ENCODE assay signal across 19 cellular contexts in the genomic region with DNA sequence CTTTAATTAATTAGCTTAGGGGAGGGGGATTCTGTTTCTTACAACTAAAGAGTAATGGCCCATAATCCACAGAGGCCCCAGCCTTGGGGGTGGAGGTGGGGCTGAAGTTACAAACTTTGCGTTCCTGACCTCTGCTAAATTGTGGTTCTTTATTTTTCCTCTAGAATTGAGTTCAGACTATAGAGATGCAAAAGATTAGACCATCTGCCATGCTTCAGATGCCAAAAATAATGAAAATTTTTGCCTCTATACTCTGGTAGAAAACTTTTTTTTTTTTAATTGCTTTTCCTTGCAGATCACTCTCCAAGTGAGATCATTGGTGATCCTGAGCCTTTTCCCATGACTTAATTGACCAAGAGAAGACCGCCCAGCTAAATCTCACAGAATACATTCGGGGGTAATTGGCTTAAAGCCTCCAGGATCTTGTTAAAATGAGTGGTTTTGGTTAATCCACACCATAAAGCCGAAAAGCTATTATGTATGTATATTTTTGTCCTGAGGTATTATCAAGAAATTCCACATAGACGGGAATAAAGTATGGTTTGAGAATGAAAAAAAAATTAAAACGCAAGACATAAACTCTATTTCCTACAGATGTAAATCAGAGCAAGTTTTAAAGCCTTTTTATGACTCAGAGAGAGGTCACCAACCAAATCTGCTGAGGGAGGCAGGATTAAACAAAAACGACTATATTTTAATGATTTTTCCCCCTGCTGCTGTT.
DNase-seq lines count a peak whose midpoint lies in the region; FAIRE-seq and TF ChIP-seq lines count a peak whose summit lies in the region.
"Had no signal": no experiment of that assay in that cellular context is flagged by ENCODE, and none has a peak within 500 bp of the region (broad histone marks: within the 10 kb centered on the region; RNA-seq: fewer than 3 reads in every experiment).

No MANE protein-coding gene starts in this region.

- H3K4me3 ChIP-seq in AG04450 (ENCODE audit: low read depth, low read length) (no peak overlapping the region), bronchial epithelial cell (ENCODE audit: low read depth, low read length) (no peak overlapping the region), mesenchymal stem cell (ENCODE audit: insufficient read depth in 1 of 2, low read depth in 1 of 2, low read length in 2 of 2) (no peak overlapping the region)
- H3K4me3 ChIP-seq: A549, ovary, SJSA1, upper lobe of right lung had no signal

- H3K4ac ChIP-seq in mesenchymal stem cell (ENCODE audit: low read depth in 1 of 2, low read length in 2 of 2), result no peak overlapping the region

- H2AFZ ChIP-seq in mesenchymal stem cell (ENCODE audit: low read depth, low read length), result no peak overlapping the region

- peaks cover 47% of the 10 kb centered on the region for H3K79me1 ChIP-seq in mesenchymal stem cell (replicated peaks; ENCODE audit: low read length, poor library complexity, severe bottlenecking)

- TF ChIP-seq CTCF in AG04450 (IDR thresholded peaks at IDR 0.05; ENCODE audit: low read depth, low read length) (no peak), bronchial epithelial cell (IDR thresholded peaks at IDR 0.05; ENCODE audit: insufficient read depth, low read length, severe bottlenecking) (no peak)

- peaks cover 3% of the 10 kb centered on the region for H3K36me3 ChIP-seq in bronchial epithelial cell (ENCODE audit: control insufficient read depth, insufficient read depth, low read length)
- peaks cover 9 to 32% of the 10 kb centered on the region in 2 experiments for H3K36me3 ChIP-seq in mesenchymal stem cell (ENCODE audit: control insufficient read depth in 1 of 2, insufficient read depth in 2 of 2, low read depth in 1 of 2, low read length in 2 of 2)
- H3K36me3 ChIP-seq: ovary, upper lobe of right lung had no signal

- DNase-seq in AG04450 (ENCODE audit: low read depth, low spot score), result no peak
- DNase-seq in LHCN-M2 (ENCODE audit: low read depth), result peak; percentile 56
- peak; percentile 18 for DNase-seq in bronchial epithelial cell (ENCODE audit: low read depth)
- DNase-seq in mesenchymal stem cell, result peak; percentile 62
- DNase-seq in NCI-H2107 treated with DMSO at 0.1 percent for 48 hours (lab: John Stamatoyannopoulos, UW; ENCODE audit: unreplicated experiment), result no peak
- no peak for DNase-seq in medulla oblongata (ENCODE audit: extremely low spot score)
- DNase-seq in retina, result no peak
- DNase-seq in NOMO-1 (lab: John Stamatoyannopoulos, UW; ENCODE audit: unreplicated experiment in 2 of 2), result no peak
- DNase-seq: activated CD4-positive, alpha-beta memory T cell treated with anti-CD3 and anti-CD28 coated beads for 36 hours; activated naive CD8-positive, alpha-beta T cell treated with anti-CD3 and anti-CD28 coated beads, Interleukin-2, amount 10 ng/mL, durations not matched to agents 7 days and 5 days; activated T-cell treated with anti-CD3 and anti-CD28 coated beads, Interleukin-2, amount 50 U/mL, for 48 hours; CD8-positive, alpha-beta T cell; left colon; ovary; stimulated activated naive B cell treated with anti-CD40 and anti-IgM and Interleukin-4, amounts not matched to agents 10 μg/mL and 1 μg/mL and 100 μg/mL, for 72 hours; upper lobe of right lung had no signal

- H4K91ac ChIP-seq in mesenchymal stem cell (ENCODE audit: low read length), result no peak overlapping the region

- 0% methylated on average over 1 of the region's 7 CpGs for WGBS in mesenchymal stem cell

- no peak overlapping the region for H2BK15ac ChIP-seq in mesenchymal stem cell (ENCODE audit: low read depth, poor library complexity, severe bottlenecking)

- H2BK5ac ChIP-seq in mesenchymal stem cell (ENCODE audit: low read depth, low read length, poor library complexity, severe bottlenecking), result no peak overlapping the region

- no peaks in the 10 kb centered on the region for H3K9me3 ChIP-seq in AG04450 (ENCODE audit: control insufficient read depth, insufficient read depth, low read length)
- no peaks in the 10 kb centered on the region for H3K9me3 ChIP-seq in mesenchymal stem cell (ENCODE audit: control insufficient read depth, low read length)
- H3K9me3 ChIP-seq: A549, ovary, upper lobe of right lung had no signal

- no peak overlapping the region for H3K4me2 ChIP-seq in mesenchymal stem cell (ENCODE audit: low read length, poor library complexity, severe bottlenecking)
- H3K4me2 ChIP-seq: A549 had no signal

- H2BK120ac ChIP-seq in mesenchymal stem cell (ENCODE audit: low read depth, low read length), result no peak overlapping the region

- H3K4me1 ChIP-seq in mesenchymal stem cell (ENCODE audit: control insufficient read depth, insufficient read depth, low read depth, low read length), result peaks cover 3% of the 10 kb centered on the region
- H3K4me1 ChIP-seq: A549, upper lobe of right lung had no signal

- H3K9ac ChIP-seq in mesenchymal stem cell (ENCODE audit: low read length), result peak overlapping the region; percentile 51

- H4K8ac ChIP-seq in mesenchymal stem cell (ENCODE audit: low read length), result no peak overlapping the region

- no peak overlapping the region for H3K23ac ChIP-seq in mesenchymal stem cell (ENCODE audit: low read length in 2 of 2)

- CTCF ChIA-PET in AG04450 (lab: Charles Lee), result no interaction called here

- POLR2A ChIA-PET in AG04450 (lab: Yijun Ruan, JAX), result interaction anchor here (0.6 to 1.0 kb wide), 3 partner anchors 44 to 152 kb away, joined by 3 to 4 read pairs (median 3); no protein-coding TSS in a partner anchor

- H3K14ac ChIP-seq in mesenchymal stem cell (ENCODE audit: low read length in 2 of 2), result no peak overlapping the region

- H2AK5ac ChIP-seq in mesenchymal stem cell (ENCODE audit: low read length, severe bottlenecking), result no peak overlapping the region

- no peak for FAIRE-seq in bronchial epithelial cell (lab: Jason Lieb, UNC)
- FAIRE-seq: A549, H1 had no signal

- H3K27ac ChIP-seq in AG04450 (ENCODE audit: low read depth, low read length) (peak overlapping the region; percentile 61), mesenchymal stem cell (ENCODE audit: low read length, poor library complexity, severe bottlenecking) (no peak overlapping the region)
- H3K27ac ChIP-seq: A549, ovary, SJSA1, upper lobe of right lung had no signal

- no peak overlapping the region for H3K18ac ChIP-seq in mesenchymal stem cell (ENCODE audit: low read depth in 1 of 2, low read length in 2 of 2)

- H3K27me3 ChIP-seq in AG04450 (ENCODE audit: control insufficient read depth, insufficient read depth, low read length) (no peaks in the 10 kb centered on the region), bronchial epithelial cell (ENCODE audit: control insufficient read depth, insufficient read depth, low read length) (no peaks in the 10 kb centered on the region), mesenchymal stem cell (ENCODE audit: control insufficient read depth in 1 of 2, insufficient read depth in 1 of 2, low read length in 2 of 2) (no peaks in the 10 kb centered on the region)
- H3K27me3 ChIP-seq: ovary, SJSA1, upper lobe of right lung had no signal

- H2BK12ac ChIP-seq in mesenchymal stem cell (ENCODE audit: low read length in 2 of 2), result no peak overlapping the region

Comparison
In these comparisons a context has a peak if more than half of its experiments do, and no peak if none do; other contexts are left out.
1. DNase-seq: peak in LHCN-M2 (single experiment), bronchial epithelial cell (single experiment) and mesenchymal stem cell (single experiment); none in AG04450 (single experiment), NCI-H2107 treated with DMSO at 0.1 percent for 48 hours (single experiment), medulla oblongata (single experiment), retina (single experiment) and NOMO-1 (0 of 2).